Comparison of ENCODE assay signal across 6 cellular contexts in the genomic region with DNA sequence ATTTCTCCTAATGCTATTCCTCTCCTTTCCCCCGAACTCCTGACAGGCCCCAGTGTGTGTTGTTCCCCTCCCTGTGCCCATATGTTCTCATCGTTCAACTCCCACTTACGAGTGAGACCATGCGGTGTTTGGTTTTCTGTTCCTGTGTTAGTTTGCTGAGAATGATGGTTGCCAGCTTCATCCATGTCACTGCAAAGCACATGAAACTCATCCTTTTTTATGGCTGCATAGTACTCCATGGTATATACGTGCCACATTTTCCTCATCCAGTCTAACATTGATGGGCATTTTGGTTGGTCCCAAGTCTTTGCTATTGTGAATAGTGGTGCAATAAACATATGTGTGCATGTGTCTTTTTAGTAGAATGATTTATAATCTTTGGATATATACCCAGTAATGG. TPM values are rescaled to one million over a fixed set of nuclear protein-coding genes. Genes with fewer than 3 reads are reported as not detected.
"Had no signal": no experiment of that assay in that cellular context is flagged by ENCODE, and none has a peak within 500 bp of the region (broad histone marks: within the 10 kb centered on the region; RNA-seq: fewer than 3 reads in every experiment).

No MANE protein-coding gene starts in this region.

RNA-seq across cellular contexts. Expression of gene WNT16, which starts 38.9 kb away (rescaled TPM):
- total RNA-seq: subcutaneous adipose tissue, thoracic aorta, thyroid gland, upper lobe of left lung, upper lobe of right lung had no signal
- polyA plus RNA-seq: urinary bladder had no signal
